In genomic region chr6:80003841-80004198, GRCh38 we compare ENCODE assay signal across 8 cellular contexts. TPM values are rescaled to one million over a fixed set of nuclear protein-coding genes. Genes with fewer than 3 reads are reported as not detected.
A peak's percentile ranks its signal among the peaks of the same experiment; 100 is the strongest.
DNase-seq lines count a peak whose midpoint lies in the region; ATAC-seq and TF ChIP-seq lines count a peak whose summit lies in the region.

No MANE protein-coding gene starts in this region.

- peak overlapping the region; percentile 86 to 95 (median 92) for H3K27ac Mint-ChIP-seq in CD14-positive monocyte

- H3K27ac ChIP-seq in ectodermal cell (ENCODE audit: insufficient read depth, low read depth, low read length, poor library complexity, severe bottlenecking) (no peak overlapping the region), upper lobe of right lung (peak overlapping the region; percentile 88)

- H3K27me3 ChIP-seq in ectodermal cell (ENCODE audit: control insufficient read depth, insufficient read depth, low read length, poor library complexity, severe bottlenecking) (no peaks in the 10 kb centered on the region), upper lobe of right lung (no peaks in the 10 kb centered on the region)

- intact Hi-C loops in CD14-positive monocyte (cut with micrococcal nuclease), result loop anchor here (5.0 to 10.0 kb wide), 2 partner anchors 103 to 1751 kb away; partner anchors contain the start of genes BCKDHB (in 2 of the 2) and TENT5A (in 1 of the 2)
- intact Hi-C loops in mucosa of descending colon (cut with DNase I, micrococcal nuclease), result no loop called here
- intact Hi-C loops in upper lobe of right lung (cut with DNase I), result no loop called here

- H3K9me3 ChIP-seq in ectodermal cell (ENCODE audit: control insufficient read depth, low read length) (no peaks in the 10 kb centered on the region), mucosa of descending colon (no peaks in the 10 kb centered on the region), upper lobe of right lung (no peaks in the 10 kb centered on the region)

- H3K4me3 Mint-ChIP-seq in CD14-positive monocyte, result peak overlapping the region; percentile 86 to 97

- peaks cover 4% of the 10 kb centered on the region for H3K4me1 ChIP-seq in ectodermal cell (ENCODE audit: control insufficient read depth, insufficient read depth, low read length)
- no peaks in the 10 kb centered on the region for H3K4me1 ChIP-seq in mucosa of descending colon (ENCODE audit: low read depth)
- peaks cover 10% of the 10 kb centered on the region for H3K4me1 ChIP-seq in upper lobe of right lung

- whole genome bisulfite sequencing in ectodermal cell, 2 experiments, result 55 to 63% methylated on average over 15 of the region's 15 CpGs

- peaks cover 1 to 2% (median 2%) of the 10 kb centered on the region in 3 donors for H3K27me3 Mint-ChIP-seq in CD14-positive monocyte (ENCODE audit: low read depth in 3 of 3)

- H3K36me3 Mint-ChIP-seq in CD14-positive monocyte, result peaks cover 6 to 9% of the 10 kb centered on the region in 2 donors

- H3K4me1 Mint-ChIP-seq in CD14-positive monocyte, result peaks cover 18% of the 10 kb centered on the region

- peak overlapping the region; percentile 77 for H3K4me3 ChIP-seq in Jurkat, Clone E6-1 (ENCODE audit: low read length)
- peak overlapping the region; percentile 85 for H3K4me3 ChIP-seq in ectodermal cell (ENCODE audit: insufficient read depth, low read depth, low read length)
- peak overlapping the region; percentile 22 for H3K4me3 ChIP-seq in mucosa of descending colon
- peak overlapping the region; percentile 74 for H3K4me3 ChIP-seq in upper lobe of right lung

- H3K36me3 ChIP-seq in ectodermal cell (ENCODE audit: control insufficient read depth, insufficient read depth, low read length) (no peaks in the 10 kb centered on the region), mucosa of descending colon (ENCODE audit: low read depth) (no peaks in the 10 kb centered on the region), upper lobe of right lung (no peaks in the 10 kb centered on the region)

- no peak for DNase-seq in CD14-positive monocyte (ENCODE audit: low spot score)
- DNase-seq in Jurkat, Clone E6-1 (ENCODE audit: low read depth, low spot score), result peak; percentile 96
- DNase-seq in T-helper 9 cell, result peak; percentile 38
- peak in 2 of 3 donors; percentile 36 to 49 for DNase-seq in mucosa of descending colon
- peak; percentile 63 for DNase-seq in upper lobe of right lung
- no peak for DNase-seq in OCI-M2 (lab: John Stamatoyannopoulos, UW; ENCODE audit: unreplicated experiment)

- H3K9me3 Mint-ChIP-seq in CD14-positive monocyte, result peaks cover 0 to 2% (median 0%) of the 10 kb centered on the region in 7 donors

- TF ChIP-seq CTCF in CD14-positive monocyte (IDR thresholded peaks at IDR 0.05) (no peak), mucosa of descending colon (IDR thresholded peaks at IDR 0.05) (no peak), upper lobe of right lung (IDR thresholded peaks at IDR 0.05) (no peak)

- peak; percentile 3 for ATAC-seq in GM19328 (IDR thresholded peaks at IDR 0.05; ENCODE audit: unreplicated experiment)
- ATAC-seq in mucosa of descending colon, result peak; percentile 18
- peak; percentile 13 for ATAC-seq in upper lobe of right lung

RNA-seq across cellular contexts. Expression of gene TTK, which starts 0.6 kb away (rescaled TPM):
- polyA plus RNA-seq in CD14-positive monocyte, result not detected
- polyA plus RNA-seq in Jurkat, Clone E6-1 (2012; ENCODE audit: insufficient read depth, insufficient read length), result 57.4 TPM
- polyA plus RNA-seq in ectodermal cell (2013, experiment 1 of 4), result 52.6 TPM
- polyA plus RNA-seq in ectodermal cell (2013, experiment 2 of 4), result 46.9 TPM
- polyA plus RNA-seq in ectodermal cell (2013, experiment 3 of 4), result 51.1 TPM
- polyA plus RNA-seq in ectodermal cell (2013, experiment 4 of 4), result 49.2 TPM
- 1 to 10 TPM; 1.0 to 9.6 (median 2.4) TPM for total RNA-seq in mucosa of descending colon
- total RNA-seq in upper lobe of right lung, result 0.55 TPM

RNA-seq across cellular contexts. Expression of gene ELOVL4, which starts 56.5 kb away (rescaled TPM):
- polyA plus RNA-seq in CD14-positive monocyte, result not detected
- polyA plus RNA-seq in Jurkat, Clone E6-1 (2012; ENCODE audit: insufficient read depth, insufficient read length), result 14.1 TPM
- 10.9 TPM for polyA plus RNA-seq in ectodermal cell (2013, experiment 1 of 4)
- 14.0 TPM for polyA plus RNA-seq in ectodermal cell (2013, experiment 2 of 4)
- polyA plus RNA-seq in ectodermal cell (2013, experiment 3 of 4), result 9.4 TPM
- polyA plus RNA-seq in ectodermal cell (2013, experiment 4 of 4), result 10.6 TPM
- total RNA-seq in mucosa of descending colon (1 to 10 TPM in 1 of 3 donors, under 1 TPM in 2; 0.35 to 2.8 (median 0.46) TPM), upper lobe of right lung (0.17 TPM)

Comparison
In these comparisons a context has a peak if more than half of its experiments do, and no peak if none do; other contexts are left out.
1. DNase-seq: peak in Jurkat, Clone E6-1 (single experiment), T-helper 9 cell (single experiment), mucosa of descending colon (2 of 3) and upper lobe of right lung (single experiment); none in CD14-positive monocyte (single experiment) and OCI-M2 (single experiment).
2. H3K4me3 ChIP-seq: peak in every context shown above with its lines; median percentile 85 in ectodermal cell; 77 in Jurkat, Clone E6-1; 74 in upper lobe of right lung; 22 in mucosa of descending colon.
3. intact Hi-C loops: an anchor here in CD14-positive monocyte (5.0 to 10.0 kb wide); none called in mucosa of descending colon and upper lobe of right lung.
4. Peak in every context shown above with its lines, with median percentiles within 50 percentile points of each other: ATAC-seq.